ENCODE assay signal across 28 cellular contexts in the genomic region with DNA sequence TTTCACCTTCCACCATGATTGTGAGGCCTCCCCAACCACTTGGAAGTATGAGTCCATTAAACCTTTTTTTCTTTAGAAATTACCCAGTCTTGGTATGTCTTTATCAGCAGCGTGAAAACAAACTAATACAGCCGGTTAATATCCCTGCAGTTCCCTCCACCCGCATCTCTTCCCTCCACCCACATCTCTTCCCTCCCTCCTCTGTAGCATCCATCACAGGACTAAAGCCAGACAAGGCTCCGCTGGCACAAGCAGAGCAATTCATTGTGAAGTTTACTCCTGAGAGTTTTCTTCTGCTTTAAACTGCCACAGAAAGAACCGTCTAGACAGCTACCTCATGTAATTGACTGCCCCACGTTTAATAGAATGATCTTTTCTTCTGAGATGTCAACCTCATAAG.
"Had no signal": no experiment of that assay in that cellular context is flagged by ENCODE, and none has a peak within 500 bp of the region (broad histone marks: within the 10 kb centered on the region; RNA-seq: fewer than 3 reads in every experiment).

No MANE protein-coding gene starts in this region.

- H3K9ac ChIP-seq: KMS-11, SK-N-SH had no signal

- H3K4me3 Mint-ChIP-seq: activated CD4-positive, alpha-beta memory T cell treated with anti-CD3 and anti-CD28 coated beads for 36 hours; activated CD4-positive, alpha-beta T cell treated with anti-CD3 and anti-CD28 coated beads, Interleukin-2, amount 10 ng/mL, durations not matched to agents 7 days and 5 days; activated naive CD4-positive, alpha-beta T cell treated with anti-CD3 and anti-CD28 coated beads for 36 hours; activated naive CD8-positive, alpha-beta T cell; activated T-helper 17 cell treated with anti-CD3 and anti-CD28 coated beads, Interleukin-2, amount 50 U/mL, for 72 hours had no signal

- H3K27ac ChIP-seq: KMS-11, VCaP had no signal

- H3K9me3 Mint-ChIP-seq: activated CD4-positive, alpha-beta memory T cell treated with anti-CD3 and anti-CD28 coated beads for 36 hours; activated CD4-positive, alpha-beta T cell treated with anti-CD3 and anti-CD28 coated beads, Interleukin-2, amount 10 ng/mL, durations not matched to agents 7 days and 5 days; activated naive CD4-positive, alpha-beta T cell treated with anti-CD3 and anti-CD28 coated beads for 36 hours; activated T-helper 17 cell treated with anti-CD3 and anti-CD28 coated beads, Interleukin-2, amount 50 U/mL, for 72 hours had no signal

- H3K27ac Mint-ChIP-seq: activated CD4-positive, alpha-beta memory T cell treated with anti-CD3 and anti-CD28 coated beads for 36 hours; activated CD4-positive, alpha-beta T cell treated with anti-CD3 and anti-CD28 coated beads, Interleukin-2, amount 10 ng/mL, durations not matched to agents 7 days and 5 days; activated naive CD4-positive, alpha-beta T cell treated with anti-CD3 and anti-CD28 coated beads for 36 hours; activated naive CD8-positive, alpha-beta T cell; activated T-helper 17 cell treated with anti-CD3 and anti-CD28 coated beads, Interleukin-2, amount 50 U/mL, for 72 hours had no signal

- H3K9me3 ChIP-seq: SK-N-SH had no signal

- DNase-seq: activated CD4-positive, alpha-beta memory T cell treated with anti-CD3 and anti-CD28 coated beads for 36 hours; activated CD4-positive, alpha-beta T cell treated with anti-CD3 and anti-CD28 coated beads, Interleukin-2, amount 10 ng/mL, durations not matched to agents 7 days and 5 days; activated CD4-positive, CD25-positive, alpha-beta regulatory T cell; activated CD8-positive, alpha-beta memory T cell treated with anti-CD3 and anti-CD28 coated beads for 24 hours; activated gamma-delta T cell; activated naive CD4-positive, alpha-beta T cell treated with anti-CD3 and anti-CD28 coated beads for 36 hours; activated T-cell treated with anti-CD3 and anti-CD28 coated beads for 4 hours; activated T-cell treated with anti-CD3 and anti-CD28 coated beads, Interleukin-2, amount 50 U/mL, for 48 hours; NCI-H1092; NCI-H1417 treated with DMSO at 0.1 percent for 48 hours; NCI-H1694; NCI-H2029; NCI-H2107; NCI-H2171 treated with DMSO at 0.1 percent for 48 hours; NCI-H345; NCI-H510A; NCI-H526 treated with DMSO at 0.1 percent for 48 hours; NK-92 treated with Interleukin-12 subunit alpha and Interleukin-12 subunit beta, amount 100 ng/mL, for 24 hours; OCI-M1; RPMI8226; SK-N-SH; T-helper 1 cell had no signal

- H3K4me1 Mint-ChIP-seq: activated CD4-positive, alpha-beta T cell treated with anti-CD3 and anti-CD28 coated beads, Interleukin-2, amount 10 ng/mL, durations not matched to agents 7 days and 5 days; activated T-helper 17 cell treated with anti-CD3 and anti-CD28 coated beads, Interleukin-2, amount 50 U/mL, for 72 hours had no signal

- H3K36me3 Mint-ChIP-seq: activated CD4-positive, alpha-beta memory T cell treated with anti-CD3 and anti-CD28 coated beads for 36 hours; activated naive CD8-positive, alpha-beta T cell had no signal

- H3K4me2 ChIP-seq: KMS-11, SK-N-SH had no signal

- H3K27me3 Mint-ChIP-seq: activated CD4-positive, alpha-beta memory T cell treated with anti-CD3 and anti-CD28 coated beads for 36 hours had no signal

- ATAC-seq: activated T-helper 17 cell treated with anti-CD3 and anti-CD28 coated beads, Interleukin-2, amount 50 U/mL, for 72 hours; Panc1; Right ventricle myocardium inferior had no signal
